ENCODE assay signal across 24 cellular contexts in genomic region chr12:129184066-129184695, GRCh38.
A peak's percentile ranks its signal among the peaks of the same experiment; 100 is the strongest.
DNase-seq lines count a peak whose midpoint lies in the region; ATAC-seq, FAIRE-seq and TF ChIP-seq lines count a peak whose summit lies in the region.
"Had no signal": no experiment of that assay in that cellular context is flagged by ENCODE, and none has a peak within 500 bp of the region (broad histone marks: within the 10 kb centered on the region; RNA-seq: fewer than 3 reads in every experiment).

No MANE protein-coding gene starts in this region.

- no peaks in the 10 kb centered on the region for H4K20me1 ChIP-seq in BLaER1 treated with 17β-estradiol and CSF1 and Interleukin-3, amounts not matched to agents 10 nM and 100 nM
- H4K20me1 ChIP-seq in astrocyte (ENCODE audit: insufficient read depth, low read length), result peaks cover 4% of the 10 kb centered on the region

- TF ChIP-seq CTCF in astrocyte (IDR thresholded peaks at IDR 0.05; ENCODE audit: insufficient read depth, low read depth, low read length), result no peak
- TF ChIP-seq CTCF in nephron progenitor cell (IDR thresholded peaks at IDR 0.05), result no peak
- TF ChIP-seq CTCF in GM20000 (IDR thresholded peaks at IDR 0.05; ENCODE audit: extremely low read depth, missing control alignments), result no peak

- no peak overlapping the region for H3K27ac ChIP-seq in BLaER1 treated with 17β-estradiol and CSF1 and Interleukin-3, amounts not matched to agents 10 nM and 100 nM
- H3K27ac ChIP-seq in astrocyte (ENCODE audit: low read depth, low read length), result no peak overlapping the region
- H3K27ac ChIP-seq: A549, GM23248, SJCRH30 had no signal

- H3K9ac ChIP-seq in BLaER1 treated with 17β-estradiol and CSF1 and Interleukin-3, amounts not matched to agents 10 nM and 100 nM, result no peak overlapping the region
- H3K9ac ChIP-seq in astrocyte (ENCODE audit: low read length), result no peak overlapping the region
- H3K9ac ChIP-seq: GM23248 had no signal

- no peaks in the 10 kb centered on the region for H3K36me3 Mint-ChIP-seq in astrocyte (ENCODE audit: low read depth, unreplicated experiment)
- H3K36me3 Mint-ChIP-seq in nephron progenitor cell (ENCODE audit: low read depth), result no peaks in the 10 kb centered on the region
- H3K36me3 Mint-ChIP-seq: CD4-positive, CD25-positive, alpha-beta regulatory T cell had no signal

- H3K79me2 ChIP-seq in astrocyte (ENCODE audit: insufficient read depth, low read length), result no peaks in the 10 kb centered on the region

- 0 out of 22 replicates have a peak, but pooled peaks cover 0 to 4% (median 0%) of the 10 kb centered on the region in 11 experiments for H3K9me3 ChIP-seq in BLaER1 treated with 17β-estradiol and CSF1 and Interleukin-3, amounts not matched to agents 10 nM and 100 nM (replicated peaks in 1 of 11)
- H3K9me3 ChIP-seq in astrocyte (ENCODE audit: insufficient read depth, low read depth, low read length), result peaks cover 2% of the 10 kb centered on the region
- H3K9me3 ChIP-seq: HAP-1, SJCRH30 had no signal

- no peak overlapping the region for H3K4me3 ChIP-seq in BLaER1 treated with 17β-estradiol and CSF1 and Interleukin-3, amounts not matched to agents 10 nM and 100 nM
- H3K4me3 ChIP-seq in astrocyte (ENCODE audit: insufficient read depth, low read depth, low read length), result no peak overlapping the region
- H3K4me3 ChIP-seq: A549, GM23248, HAP-1, SJCRH30 had no signal

- H3K36me3 ChIP-seq in BLaER1 treated with 17β-estradiol and CSF1 and Interleukin-3, amounts not matched to agents 10 nM and 100 nM, result no peaks in the 10 kb centered on the region
- H3K36me3 ChIP-seq in astrocyte (ENCODE audit: insufficient read depth, low read length), result no peaks in the 10 kb centered on the region
- H3K36me3 ChIP-seq: HAP-1, SJCRH30 had no signal

- H3K4me2 ChIP-seq in BLaER1 treated with 17β-estradiol and CSF1 and Interleukin-3, amounts not matched to agents 10 nM and 100 nM, result peak overlapping the region in 7 of 11 experiments; percentile 29 to 66 (median 59); a peak in 12 of 22 replicates
- peak overlapping the region; percentile 41 for H3K4me2 ChIP-seq in astrocyte (ENCODE audit: low read length)
- H3K4me2 ChIP-seq: A549 had no signal

- H2AFZ ChIP-seq in astrocyte (ENCODE audit: low read depth, low read length), result no peak overlapping the region
- H2AFZ ChIP-seq: GM23248 had no signal

- H3K4me3 Mint-ChIP-seq in astrocyte (ENCODE audit: unreplicated experiment), result no peak overlapping the region
- H3K4me3 Mint-ChIP-seq in nephron progenitor cell, result peak overlapping the region; percentile 42
- H3K4me3 Mint-ChIP-seq: B cell; CD4-positive, CD25-positive, alpha-beta regulatory T cell had no signal

- peaks cover 0 to 31% (median 14%) of the 10 kb centered on the region in 10 experiments; a peak in 14 of 20 replicates for H3K4me1 ChIP-seq in BLaER1 treated with 17β-estradiol and CSF1 and Interleukin-3, amounts not matched to agents 10 nM and 100 nM
- H3K4me1 ChIP-seq in astrocyte (ENCODE audit: insufficient read depth, low read length), result no peaks in the 10 kb centered on the region
- H3K4me1 ChIP-seq: A549, HAP-1, SJCRH30 had no signal

- no peak for FAIRE-seq in astrocyte (lab: Jason Lieb, UNC)
- FAIRE-seq: A549, GM12891, HTR-8/SVneo, RCC 7860 had no signal

- no peak for ATAC-seq in HG03095 (IDR thresholded peaks at IDR 0.05; ENCODE audit: unreplicated experiment)
- ATAC-seq: A549 had no signal

- H3K4me1 Mint-ChIP-seq in astrocyte (ENCODE audit: low read depth, unreplicated experiment), result no peaks in the 10 kb centered on the region
- H3K4me1 Mint-ChIP-seq in nephron progenitor cell, result peaks cover 43% of the 10 kb centered on the region
- H3K4me1 Mint-ChIP-seq: B cell; CD4-positive, CD25-positive, alpha-beta regulatory T cell had no signal

- DNase-seq in ELF-1 (ENCODE audit: low read depth, low spot score) (peak; percentile 94), astrocyte (ENCODE audit: low read depth) (peak; percentile 10), nephron progenitor cell (peak; percentile 14), hepatic stellate cell (ENCODE audit: low spot score) (no peak), NCI-H187 (lab: John Stamatoyannopoulos, UW) (no peak), GM20000 (ENCODE audit: low spot score) (no peak)
- DNase-seq: CD4-positive, CD25-positive, alpha-beta regulatory T cell; DMS79 treated with DMSO at 0.1 percent for 48 hours; GM23248; KG1; NCI-H1092 treated with DMSO at 0.1 percent for 48 hours; NCI-H1436 treated with DMSO at 0.1 percent for 48 hours; NCI-H2081 treated with DMSO at 0.1 percent for 48 hours; NCI-H226; OCI-M1; SJCRH30 had no signal

- H3K27ac Mint-ChIP-seq in astrocyte (ENCODE audit: unreplicated experiment) (no peak overlapping the region), nephron progenitor cell (peak overlapping the region; percentile 97)
- H3K27ac Mint-ChIP-seq: B cell; CD4-positive, CD25-positive, alpha-beta regulatory T cell had no signal

- H3K27me3 Mint-ChIP-seq in astrocyte (ENCODE audit: low read depth, unreplicated experiment), result no peaks in the 10 kb centered on the region
- H3K27me3 Mint-ChIP-seq in nephron progenitor cell (ENCODE audit: low read depth, poor library complexity), result peaks cover 12% of the 10 kb centered on the region
- H3K27me3 Mint-ChIP-seq: CD4-positive, CD25-positive, alpha-beta regulatory T cell had no signal

- no peaks in the 10 kb centered on the region for H3K27me3 ChIP-seq in BLaER1 treated with 17β-estradiol and CSF1 and Interleukin-3, amounts not matched to agents 10 nM and 100 nM
- peaks cover 3% of the 10 kb centered on the region for H3K27me3 ChIP-seq in astrocyte (ENCODE audit: insufficient read depth, low read length)
- H3K27me3 ChIP-seq: SJCRH30 had no signal

- H3K9me3 Mint-ChIP-seq in astrocyte (ENCODE audit: unreplicated experiment) (peaks cover 17% of the 10 kb centered on the region), nephron progenitor cell (peaks cover 6% of the 10 kb centered on the region)

Comparison
In these comparisons a context has a peak if more than half of its experiments do, and no peak if none do; other contexts are left out.
1. DNase-seq: peak in ELF-1 (single experiment), astrocyte (single experiment) and nephron progenitor cell (single experiment); none in hepatic stellate cell (single experiment), NCI-H187 (0 of 2) and GM20000 (single experiment).